Comparison of ENCODE assay signal across 12 cellular contexts in genomic region chr7:22859676-22860290, GRCh38. TPM values are rescaled to one million over a fixed set of nuclear protein-coding genes. Genes with fewer than 3 reads are reported as not detected.
A peak's percentile ranks its signal among the peaks of the same experiment; 100 is the strongest.
DNase-seq lines count a peak whose midpoint lies in the region; ATAC-seq and TF ChIP-seq lines count a peak whose summit lies in the region.
"Had no signal": no experiment of that assay in that cellular context is flagged by ENCODE, and none has a peak within 500 bp of the region (broad histone marks: within the 10 kb centered on the region; RNA-seq: fewer than 3 reads in every experiment).

No MANE protein-coding gene starts in this region.

- peaks cover 4% of the 10 kb centered on the region for H3F3A ChIP-seq in PC-3 (ENCODE audit: low read length, unreplicated experiment)

- RAD21 ChIA-PET in HCT116 (lab: Charles Lee; ENCODE audit: low non-redundant PET in 1 of 2, low total read pairs in 2 of 2, uncharacterized antibody in 2 of 2, unreplicated experiment in 2 of 2) = no interaction called here

- H3K27me3 ChIP-seq in HCT116 (ENCODE audit: insufficient read depth, low read length) (no peaks in the 10 kb centered on the region), PC-3 (ENCODE audit: low read length) (no peaks in the 10 kb centered on the region), rectal smooth muscle tissue (ENCODE audit: control insufficient read depth, insufficient read depth, low read length) (no peaks in the 10 kb centered on the region)
- H3K27me3 ChIP-seq: colonic mucosa had no signal

- no peak overlapping the region for H3K4me3 ChIP-seq in HCT116 (replicated peaks in 1 of 2; ENCODE audit: low read depth in 1 of 2, low read length in 2 of 2)
- H3K4me3 ChIP-seq in PC-3 (ENCODE audit: low read length) = no peak overlapping the region
- no peak overlapping the region for H3K4me3 ChIP-seq in choroid plexus epithelial cell (ENCODE audit: low read depth, low read length)
- H3K4me3 ChIP-seq in rectal smooth muscle tissue (ENCODE audit: low read length) = no peak overlapping the region
- H3K4me3 ChIP-seq: colonic mucosa had no signal

- H4K20me1 ChIP-seq in HCT116 (ENCODE audit: insufficient read depth) (no peaks in the 10 kb centered on the region), PC-3 (ENCODE audit: low read length) (no peaks in the 10 kb centered on the region)

- BruUV-seq in HCT116 (replicated peaks; lab: Mats Ljungman, UMichigan) (no TSS peak), PC-3 (replicated peaks; lab: Mats Ljungman, UMichigan) (no TSS peak)

- H3K9ac ChIP-seq in HCT116 (ENCODE audit: low read length) (peak overlapping the region; percentile 99), PC-3 (ENCODE audit: low read length) (peak overlapping the region; percentile 49), rectal smooth muscle tissue (ENCODE audit: low read length) (no peak overlapping the region)

- H3K9me3 ChIP-seq in HCT116 (ENCODE audit: control insufficient read depth in 1 of 2, insufficient read depth in 1 of 2, low read depth in 1 of 2, low read length in 2 of 2) (no peaks in the 10 kb centered on the region), PC-3 (ENCODE audit: low read length) (no peaks in the 10 kb centered on the region)
- H3K9me3 ChIP-seq: colonic mucosa had no signal

- H3K4me1 ChIP-seq in HCT116 (ENCODE audit: control insufficient read depth in 1 of 2, insufficient read depth in 2 of 2, low read length in 2 of 2) (peaks cover 44 to 57% of the 10 kb centered on the region in 2 experiments), PC-3 (ENCODE audit: insufficient read depth, low read length) (peaks cover 47% of the 10 kb centered on the region), rectal smooth muscle tissue (ENCODE audit: control insufficient read depth, insufficient read depth, low read length) (peaks cover 22% of the 10 kb centered on the region)

- no peak for DNase-seq in HCT116 (ENCODE audit: low read depth, low spot score)
- DNase-seq in PC-3 = peak; percentile 38
- peak; percentile 73 for DNase-seq in choroid plexus epithelial cell (ENCODE audit: low read depth)
- no peak for DNase-seq in NCI-H748 treated with DMSO at 0.1 percent for 48 hours (lab: John Stamatoyannopoulos, UW)
- DNase-seq in D341Med (ENCODE audit: low spot score) = no peak
- no peak for DNase-seq in medulla oblongata (ENCODE audit: extremely low spot score)
- no peak for DNase-seq in activated CD4-positive, alpha-beta T cell treated with anti-CD3 and anti-CD28 coated beads for 4 hours
- DNase-seq: activated CD4-positive, alpha-beta T cell treated with anti-CD3 and anti-CD28 coated beads, Interleukin-2, amount 50 U/mL, for 4 hours; colonic mucosa; NCI-H1048; stimulated activated naive CD8-positive, alpha-beta T cell treated with anti-CD3 and anti-CD28 coated beads, Interleukin-15, Interleukin-2, amounts not matched to agents 100 U/mL and 50 U/mL, for 24 hours had no signal

- POLR2A ChIA-PET in HCT116 (lab: Charles Lee) (interaction anchor here (0.9 kb wide), 1 partner anchor 38 kb away, joined by 3 read pairs; no protein-coding TSS in a partner anchor), PC-3 (lab: Charles Lee; ENCODE audit: unreplicated experiment) (interaction anchor here (0.8 kb wide), 1 partner anchor 1842 kb away, joined by 8 read pairs; no protein-coding TSS in a partner anchor)

- no peak for TF ChIP-seq CTCF in HCT116 (IDR thresholded peaks at IDR 0.05 in 2 of 3, conservative IDR thresholded peaks at IDR 0.05 in 1 of 3; ENCODE audit: borderline replicate concordance in 1 of 3, insufficient read depth in 1 of 3, low read depth in 2 of 3, low read length in 2 of 3)
- no peak for TF ChIP-seq CTCF in PC-3 (conservative IDR thresholded peaks at IDR 0.05; ENCODE audit: low read depth, low read length)
- TF ChIP-seq CTCF in choroid plexus epithelial cell (conservative IDR thresholded peaks at IDR 0.05; ENCODE audit: low read depth, low read length) = no peak

- TF ChIP-seq POLR2A in HCT116 (IDR thresholded peaks at IDR 0.05; ENCODE audit: borderline replicate concordance, extremely low read depth, insufficient read depth, insufficient read length) = peak; percentile 45

- H3K4me2 ChIP-seq in HCT116 (ENCODE audit: low read length) (peak overlapping the region; percentile 88; the same call in 1 of the 2 replicates), PC-3 (ENCODE audit: low read length) (peak overlapping the region; percentile 67)

- H3K36me3 ChIP-seq in HCT116 (ENCODE audit: control insufficient read depth in 1 of 2, insufficient read depth in 2 of 2, low read length in 2 of 2) (peaks cover 2 to 21% of the 10 kb centered on the region in 2 experiments; a peak in 1 of 4 replicates), PC-3 (ENCODE audit: low read depth, low read length) (peaks cover 25% of the 10 kb centered on the region), rectal smooth muscle tissue (ENCODE audit: control insufficient read depth, insufficient read depth, low read length) (peaks cover 2% of the 10 kb centered on the region)
- H3K36me3 ChIP-seq: colonic mucosa had no signal

- H2AFZ ChIP-seq in HCT116 (ENCODE audit: low read depth, low read length, poor library complexity, severe bottlenecking) (no peak overlapping the region), PC-3 (ENCODE audit: low read length) (no peak overlapping the region)

- intact Hi-C loops in HCT116 (cut with micrococcal nuclease) (loop anchor here (5.0 to 10.0 kb wide), 2 partner anchors 153 to 305 kb away; partner anchors contain the start of gene HYCC1), PC-3 (cut with micrococcal nuclease) (loop anchor here (10.0 kb wide), 1 partner anchor 295 kb away; no protein-coding TSS in a partner anchor)

- H3K9me2 ChIP-seq in HCT116 (ENCODE audit: insufficient read depth) (no peaks in the 10 kb centered on the region), PC-3 (replicated peaks; ENCODE audit: low read length) (no peaks in the 10 kb centered on the region)

- CTCF ChIA-PET in HCT116 (lab: Charles Lee) = interaction anchor here (1.3 to 2.0 kb wide), 3 partner anchors 196 to 299 kb away, joined by 3 to 8 read pairs (median 6); no protein-coding TSS in a partner anchor
- CTCF ChIA-PET in PC-3 (lab: Charles Lee) = no interaction called here

- H3K79me2 ChIP-seq in HCT116 (ENCODE audit: insufficient read depth, low read length) (peaks cover 22% of the 10 kb centered on the region), PC-3 (ENCODE audit: low read length) (peaks cover 21% of the 10 kb centered on the region)

- ATAC-seq in HCT116 (no peak), PC-3 (peak; percentile 14; the same call in 1 of the 2 replicates)

- TF ChIP-seq RAD21 in HCT116 (IDR thresholded peaks at IDR 0.05; ENCODE audit: low read depth) = no peak

- H3K27ac ChIP-seq in HCT116 (ENCODE audit: low read depth, low read length) (peak overlapping the region; percentile 97; the same call in 1 of the 2 replicates), PC-3 (ENCODE audit: low read length) (peak overlapping the region; percentile 95), rectal smooth muscle tissue (ENCODE audit: low read depth, low read length) (peak overlapping the region; percentile 16)

TF ChIP-seq in HCT116, 20 proteins besides CTCF, POLR2A, EP300 and RAD21:
- no peak for TF ChIP-seq SIN3A (IDR thresholded peaks at IDR 0.05; ENCODE audit: low read depth)
- TF ChIP-seq POLR2AphosphoS5 (IDR thresholded peaks at IDR 0.05; ENCODE audit: low read depth, low read length) = 0 out of 2 replicates have a peak, but pooled peaks have one; percentile 26
- no peak for TF ChIP-seq ZNF274 (IDR thresholded peaks at IDR 0.05; ENCODE audit: low read depth, low read length)

RNA-seq across cellular contexts. Expression of gene TOMM7, which starts 37.1 kb away (rescaled TPM):
- total RNA-seq in HCT116 (2021; ENCODE audit: unreplicated experiment) = 325 TPM
- polyA plus RNA-seq in HCT116 (2012) = 640 and 848 TPM in 2 replicates
- total RNA-seq in PC-3 (2014; rRNA removed) = 132 and 151 TPM in 2 replicates

Comparison
In these comparisons a context has a peak if more than half of its experiments do, and no peak if none do; other contexts are left out.
1. DNase-seq: peak in PC-3 (single experiment) and choroid plexus epithelial cell (single experiment); none in HCT116 (single experiment), NCI-H748 treated with DMSO at 0.1 percent for 48 hours (single experiment), D341Med (single experiment), medulla oblongata (single experiment) and activated CD4-positive, alpha-beta T cell treated with anti-CD3 and anti-CD28 coated beads for 4 hours (0 of 2).
2. H3K27ac ChIP-seq: peak in every context shown above with its lines; median percentile 97 in HCT116; 95 in PC-3; 16 in rectal smooth muscle tissue.